ENCODE assay signal across 9 cellular contexts in genomic region chr7:156046031-156046560, GRCh38.
"Had no signal": no experiment of that assay in that cellular context is flagged by ENCODE, and none has a peak within 500 bp of the region (broad histone marks: within the 10 kb centered on the region; RNA-seq: fewer than 3 reads in every experiment).

No MANE protein-coding gene starts in this region.

- H3K9me3 ChIP-seq: HAP-1 had no signal

- H3K9ac ChIP-seq: GM23248 had no signal

- H3K27ac ChIP-seq: GM23248, HL-60 had no signal

- H3K36me3 Mint-ChIP-seq: IgD-negative memory B cell had no signal

- H3K4me3 ChIP-seq: GM23248, HAP-1 had no signal

- H3K36me3 ChIP-seq: HAP-1 had no signal

- FAIRE-seq: HepG2 had no signal

- H3K27ac Mint-ChIP-seq: HFFc6 had no signal

- DNase-seq: GM23248, GOT3, H7, HFFc6 had no signal

- ATAC-seq: HCT116, HepG2 had no signal

- H2AFZ ChIP-seq: GM23248 had no signal

- H3K4me3 Mint-ChIP-seq: HFFc6, IgD-negative memory B cell had no signal

- H3K4me1 ChIP-seq: HAP-1 had no signal

- H3K4me1 Mint-ChIP-seq: IgD-negative memory B cell had no signal
